Comparison of ENCODE assay signal across 2 cellular contexts in the genomic region with DNA sequence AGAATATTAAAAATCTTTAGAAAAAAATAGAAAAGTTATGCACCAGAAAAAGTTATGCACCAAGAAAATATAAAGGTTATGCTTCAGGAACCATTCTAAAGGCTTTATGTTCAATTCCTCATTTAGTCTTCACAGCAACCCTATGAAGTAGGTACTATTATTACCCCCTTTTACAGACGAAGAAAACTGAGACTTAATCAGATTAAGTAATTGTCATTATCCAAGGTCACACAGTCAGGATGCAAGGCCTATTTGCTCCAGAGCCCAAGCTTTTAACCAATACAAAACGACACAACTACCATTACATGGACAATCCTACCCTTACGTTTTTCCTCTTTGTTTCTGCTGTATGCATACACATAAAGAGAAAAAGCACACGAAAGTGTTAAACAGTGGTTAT.
TF ChIP-seq lines count a peak whose summit lies in the region.

No MANE protein-coding gene starts in this region.

TF ChIP-seq in GM23338, 12 proteins besides CTCF, POLR2A, EP300 and RAD21:
- TF ChIP-seq, protein P1, sequence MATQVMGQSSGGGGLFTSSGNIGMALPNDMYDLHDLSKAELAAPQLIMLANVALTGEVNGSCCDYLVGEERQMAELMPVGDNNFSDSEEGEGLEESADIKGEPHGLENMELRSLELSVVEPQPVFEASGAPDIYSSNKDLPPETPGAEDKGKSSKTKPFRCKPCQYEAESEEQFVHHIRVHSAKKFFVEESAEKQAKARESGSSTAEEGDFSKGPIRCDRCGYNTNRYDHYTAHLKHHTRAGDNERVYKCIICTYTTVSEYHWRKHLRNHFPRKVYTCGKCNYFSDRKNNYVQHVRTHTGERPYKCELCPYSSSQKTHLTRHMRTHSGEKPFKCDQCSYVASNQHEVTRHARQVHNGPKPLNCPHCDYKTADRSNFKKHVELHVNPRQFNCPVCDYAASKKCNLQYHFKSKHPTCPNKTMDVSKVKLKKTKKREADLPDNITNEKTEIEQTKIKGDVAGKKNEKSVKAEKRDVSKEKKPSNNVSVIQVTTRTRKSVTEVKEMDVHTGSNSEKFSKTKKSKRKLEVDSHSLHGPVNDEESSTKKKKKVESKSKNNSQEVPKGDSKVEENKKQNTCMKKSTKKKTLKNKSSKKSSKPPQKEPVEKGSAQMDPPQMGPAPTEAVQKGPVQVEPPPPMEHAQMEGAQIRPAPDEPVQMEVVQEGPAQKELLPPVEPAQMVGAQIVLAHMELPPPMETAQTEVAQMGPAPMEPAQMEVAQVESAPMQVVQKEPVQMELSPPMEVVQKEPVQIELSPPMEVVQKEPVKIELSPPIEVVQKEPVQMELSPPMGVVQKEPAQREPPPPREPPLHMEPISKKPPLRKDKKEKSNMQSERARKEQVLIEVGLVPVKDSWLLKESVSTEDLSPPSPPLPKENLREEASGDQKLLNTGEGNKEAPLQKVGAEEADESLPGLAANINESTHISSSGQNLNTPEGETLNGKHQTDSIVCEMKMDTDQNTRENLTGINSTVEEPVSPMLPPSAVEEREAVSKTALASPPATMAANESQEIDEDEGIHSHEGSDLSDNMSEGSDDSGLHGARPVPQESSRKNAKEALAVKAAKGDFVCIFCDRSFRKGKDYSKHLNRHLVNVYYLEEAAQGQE (IDR thresholded peaks at IDR 0.05; ENCODE audit: unreplicated experiment) = no peak
- TF ChIP-seq, protein P2, sequence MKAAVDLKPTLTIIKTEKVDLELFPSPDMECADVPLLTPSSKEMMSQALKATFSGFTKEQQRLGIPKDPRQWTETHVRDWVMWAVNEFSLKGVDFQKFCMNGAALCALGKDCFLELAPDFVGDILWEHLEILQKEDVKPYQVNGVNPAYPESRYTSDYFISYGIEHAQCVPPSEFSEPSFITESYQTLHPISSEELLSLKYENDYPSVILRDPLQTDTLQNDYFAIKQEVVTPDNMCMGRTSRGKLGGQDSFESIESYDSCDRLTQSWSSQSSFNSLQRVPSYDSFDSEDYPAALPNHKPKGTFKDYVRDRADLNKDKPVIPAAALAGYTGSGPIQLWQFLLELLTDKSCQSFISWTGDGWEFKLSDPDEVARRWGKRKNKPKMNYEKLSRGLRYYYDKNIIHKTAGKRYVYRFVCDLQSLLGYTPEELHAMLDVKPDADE (IDR thresholded peaks at IDR 0.05) = no peak
- no peak for TF ChIP-seq ZNF114 (CRISPR knock-in tag; IDR thresholded peaks at IDR 0.05)
- TF ChIP-seq STAT1 (IDR thresholded peaks at IDR 0.05; ENCODE audit: unreplicated experiment) = no peak
- no peak for TF ChIP-seq JUNB (IDR thresholded peaks at IDR 0.05; ENCODE audit: unreplicated experiment)

TF ChIP-seq in K562, 482 proteins besides CTCF, POLR2A, EP300 and RAD21:
- TF ChIP-seq BCOR (IDR thresholded peaks at IDR 0.05) (peak; percentile 65; the same call in 1 of the 2 replicates), ZNF444 (CRISPR knock-in tag; IDR thresholded peaks at IDR 0.05) (no peak), ELF1 (tag; IDR thresholded peaks at IDR 0.05) (no peak), KDM1A (IDR thresholded peaks at IDR 0.05) (0 out of 4 replicates have a peak, but pooled peaks of 1 of the 2 experiments have one; percentile 12)
TF ChIP-seq in K562: peak in this region for 2.
